Comparison of ENCODE assay signal across 16 cellular contexts in genomic region chr12:116127858-116128257, GRCh38.
"Had no signal": no experiment of that assay in that cellular context is flagged by ENCODE, and none has a peak within 500 bp of the region (broad histone marks: within the 10 kb centered on the region; RNA-seq: fewer than 3 reads in every experiment).

No MANE protein-coding gene starts in this region.

- H3K9me3 Mint-ChIP-seq: activated T-helper 17 cell treated with anti-CD3 and anti-CD28 coated beads, Interleukin-2, amount 50 U/mL, for 72 hours; naive thymus-derived CD8-positive, alpha-beta T cell; stimulated activated naive CD8-positive, alpha-beta T cell treated with anti-CD3 and anti-CD28 coated beads, Interleukin-15, amount 100 ng/mL, for 72 hours had no signal

- FAIRE-seq: bronchial epithelial cell had no signal

- DNase-seq: activated CD4-positive, alpha-beta T cell treated with anti-CD3 and anti-CD28 coated beads, Interleukin-2, amount 50 U/mL, for 1 hour; activated naive CD4-positive, alpha-beta T cell treated with Interleukin-2 at 50 U/mL for 16 hours; islet precursor cell; naive thymus-derived CD8-positive, alpha-beta T cell; sigmoid colon; stimulated activated CD4-positive, alpha-beta T cell treated with anti-CD3 and anti-CD28 coated beads, Interleukin-1b, Interleukin-23, amount 100 ng/mL, for 48 hours; stimulated activated naive CD8-positive, alpha-beta T cell treated with anti-CD3 and anti-CD28 coated beads, Interleukin-15, amount 100 ng/mL, for 72 hours; T-helper 9 cell; upper lobe of left lung had no signal

- H3K27me3 Mint-ChIP-seq: activated T-helper 17 cell treated with anti-CD3 and anti-CD28 coated beads, Interleukin-2, amount 50 U/mL, for 72 hours; naive thymus-derived CD8-positive, alpha-beta T cell; stimulated activated naive CD8-positive, alpha-beta T cell treated with anti-CD3 and anti-CD28 coated beads, Interleukin-15, amount 100 ng/mL, for 72 hours had no signal

- H3K4me2 ChIP-seq: hepatocyte had no signal

- H2AFZ ChIP-seq: hepatocyte had no signal

- H3K27ac Mint-ChIP-seq: activated T-helper 17 cell treated with anti-CD3 and anti-CD28 coated beads, Interleukin-2, amount 50 U/mL, for 72 hours; stimulated activated naive CD8-positive, alpha-beta T cell treated with anti-CD3 and anti-CD28 coated beads, Interleukin-15, amount 100 ng/mL, for 72 hours had no signal

- H3K36me3 Mint-ChIP-seq: naive thymus-derived CD8-positive, alpha-beta T cell had no signal

- H3K36me3 ChIP-seq: ascending aorta, esophagus muscularis mucosa, sigmoid colon, upper lobe of left lung had no signal

- H3K4me3 ChIP-seq: ascending aorta, esophagus muscularis mucosa, hepatocyte, sigmoid colon, upper lobe of left lung had no signal

- H3K27me3 ChIP-seq: ascending aorta, esophagus muscularis mucosa, hepatocyte, sigmoid colon, upper lobe of left lung had no signal

- H3K9me3 ChIP-seq: ascending aorta, esophagus muscularis mucosa, sigmoid colon, upper lobe of left lung had no signal

- H3K27ac ChIP-seq: ascending aorta, esophagus muscularis mucosa, hepatocyte, sigmoid colon, upper lobe of left lung had no signal

- H3K4me3 Mint-ChIP-seq: activated T-helper 17 cell treated with anti-CD3 and anti-CD28 coated beads, Interleukin-2, amount 50 U/mL, for 72 hours; stimulated activated naive CD8-positive, alpha-beta T cell treated with anti-CD3 and anti-CD28 coated beads, Interleukin-15, amount 100 ng/mL, for 72 hours had no signal

- ATAC-seq: activated CD4-positive, CD25-positive, alpha-beta regulatory T cell treated with anti-CD3 and anti-CD28 coated beads, Interleukin-2, amount 50 U/mL, for 24 hours; activated T-helper 17 cell treated with anti-CD3 and anti-CD28 coated beads, Interleukin-2, amount 50 U/mL, for 72 hours; left lobe of liver; naive thymus-derived CD8-positive, alpha-beta T cell; stimulated activated naive CD8-positive, alpha-beta T cell treated with anti-CD3 and anti-CD28 coated beads, Interleukin-15, amount 100 ng/mL, for 72 hours had no signal
